In genomic region chr13:59746291-59746962, GRCh38 we compare ENCODE assay signal across 16 cellular contexts.
DNase-seq lines count a peak whose midpoint lies in the region; ATAC-seq and TF ChIP-seq lines count a peak whose summit lies in the region.
"Had no signal": no experiment of that assay in that cellular context is flagged by ENCODE, and none has a peak within 500 bp of the region (broad histone marks: within the 10 kb centered on the region; RNA-seq: fewer than 3 reads in every experiment).

No MANE protein-coding gene starts in this region.

- ATAC-seq in GM18867 (IDR thresholded peaks at IDR 0.05; ENCODE audit: unreplicated experiment): peak; percentile 69
- ATAC-seq in GM21825 (IDR thresholded peaks at IDR 0.05; ENCODE audit: unreplicated experiment): no peak

- no peak overlapping the region for H3K9ac ChIP-seq in adipocyte (ENCODE audit: low read length)
- H3K9ac ChIP-seq: BLaER1 had no signal

- H3K9me3 ChIP-seq in adipocyte (ENCODE audit: control insufficient read depth, low read length): no peaks in the 10 kb centered on the region
- H3K9me3 ChIP-seq: BLaER1, SJSA1 had no signal

- H3K4me1 ChIP-seq in adipocyte (ENCODE audit: control insufficient read depth, insufficient read depth, low read length): peaks cover 21% of the 10 kb centered on the region
- H3K4me1 ChIP-seq: BLaER1, SJSA1 had no signal

- H3K4me3 ChIP-seq in adipocyte (ENCODE audit: low read length) (no peak overlapping the region), foreskin fibroblast (ENCODE audit: low read depth in 1 of 2, low read length in 2 of 2) (no peak overlapping the region)
- H3K4me3 ChIP-seq: BLaER1, SJSA1 had no signal

- H3K36me3 ChIP-seq in adipocyte (ENCODE audit: control insufficient read depth, insufficient read depth, low read length, severe bottlenecking): no peaks in the 10 kb centered on the region
- H3K36me3 ChIP-seq: BLaER1, SJSA1, WERI-Rb-1 had no signal

- peak; percentile 48 for DNase-seq in AG08395 (ENCODE audit: low spot score)
- peak; percentile 46 for DNase-seq in adipocyte (ENCODE audit: low read depth)
- DNase-seq in foreskin fibroblast: peak; percentile 34 to 58
- no peak for DNase-seq in T-helper 2 cell
- no peak for DNase-seq in DMS 273 (lab: John Stamatoyannopoulos, UW; ENCODE audit: unreplicated experiment)
- no peak for DNase-seq in NCI-H2171 treated with DMSO at 0.1 percent for 48 hours (lab: John Stamatoyannopoulos, UW)
- DNase-seq: activated CD8-positive, alpha-beta memory T cell treated with anti-CD3 and anti-CD28 coated beads, Interleukin-2, amount 50 U/mL, for 48 hours; glutamatergic neuron; H7; NCI-H187; NCI-H82; WERI-Rb-1 had no signal

- no peak for TF ChIP-seq CTCF in foreskin fibroblast (IDR thresholded peaks at IDR 0.05; ENCODE audit: low read depth, low read length)

- no peaks in the 10 kb centered on the region for H3K27me3 ChIP-seq in adipocyte (replicated peaks; ENCODE audit: control insufficient read depth, insufficient read depth, low read length)
- H3K27me3 ChIP-seq: BLaER1, SJSA1 had no signal

Comparison
In these comparisons a context has a peak if more than half of its experiments do, and no peak if none do; other contexts are left out.
1. DNase-seq: peak in AG08395 (single experiment), adipocyte (single experiment) and foreskin fibroblast (2 of 2); none in T-helper 2 cell (0 of 5), DMS 273 (single experiment) and NCI-H2171 treated with DMSO at 0.1 percent for 48 hours (single experiment).